1 cellular context compared by ENCODE assay signal in genomic region chr10:86614853-86615252, GRCh38.
TF ChIP-seq lines count a peak whose summit lies in the region.

No MANE protein-coding gene starts in this region.

TF ChIP-seq in K562, 482 proteins besides CTCF, POLR2A, EP300 and RAD21 (continued from another document):
- TF ChIP-seq CHD7 (IDR thresholded peaks at IDR 0.05; ENCODE audit: low read depth, low read length) (no peak), ZNF592 (IDR thresholded peaks at IDR 0.05) (0 out of 2 replicates have a peak, but pooled peaks have one; percentile 44), MGA (IDR thresholded peaks at IDR 0.05) (peak; percentile 87), E2F6 (IDR thresholded peaks at IDR 0.05; ENCODE audit: borderline replicate concordance in 1 of 2, extremely low read depth in 1 of 2, insufficient read depth in 1 of 2, insufficient read length in 1 of 2, low read depth in 1 of 2, low read length in 1 of 2, poor library complexity in 1 of 2, severe bottlenecking in 1 of 2) (peak; percentile 29 to 51), SNRNP70 (optimal IDR thresholded peaks at IDR 0.05; ENCODE audit: low read depth, low read length) (no peak), KLF16 (IDR thresholded peaks at IDR 0.05) (no peak), MAX (CRISPR knock-in tag; IDR thresholded peaks at IDR 0.05) (peak; percentile 43; the same call in 1 of the 2 replicates), NFYB (IDR thresholded peaks at IDR 0.05; ENCODE audit: extremely low read depth, insufficient read length) (peak; percentile 11), ELF1 (tag; IDR thresholded peaks at IDR 0.05) (peak; percentile 53), ZFPM2 (CRISPR knock-in tag; IDR thresholded peaks at IDR 0.05) (no peak)
